Comparison of ENCODE assay signal across 8 cellular contexts in genomic region chr11:2166091-2166851, GRCh38. TPM values are rescaled to one million over a fixed set of nuclear protein-coding genes. Genes with fewer than 3 reads are reported as not detected.
DNase-seq lines count a peak whose midpoint lies in the region; FAIRE-seq and TF ChIP-seq lines count a peak whose summit lies in the region.

No MANE protein-coding gene starts in this region.

- no peaks in the 10 kb centered on the region for H3K27me3 ChIP-seq in ACC112 (ENCODE audit: insufficient read depth, low read length)
- H3K27me3 ChIP-seq in HUES64 (ENCODE audit: insufficient read depth, low read length): peaks cover 8% of the 10 kb centered on the region
- H3K27me3 ChIP-seq in skeletal muscle satellite cell (ENCODE audit: control insufficient read depth, insufficient read depth, low read length): peaks cover 18% of the 10 kb centered on the region

- 37% methylated on average over 70 of the region's 70 CpGs for WGBS in HUES64

- H3K4me1 ChIP-seq in ACC112 (ENCODE audit: control insufficient read depth, insufficient read depth, low read length, unreplicated experiment) (no peaks in the 10 kb centered on the region), HUES64 (ENCODE audit: insufficient read depth, low read length) (no peaks in the 10 kb centered on the region), skeletal muscle satellite cell (ENCODE audit: control insufficient read depth, insufficient read depth, low read length) (no peaks in the 10 kb centered on the region)

- H2AFZ ChIP-seq in ACC112 (ENCODE audit: low read length, unreplicated experiment): peak overlapping the region; percentile 75

- peak; percentile 78 for DNase-seq in activated CD8-positive, alpha-beta memory T cell treated with anti-CD3 and anti-CD28 coated beads, Interleukin-2, amount 50 U/mL, for 48 hours
- DNase-seq in fibroblast of villous mesenchyme (ENCODE audit: low read depth) (no peak), RCC 7860 (ENCODE audit: low spot score) (no peak), NOMO-1 treated with DMSO at 0.1 percent for 48 hours (lab: John Stamatoyannopoulos, UW; ENCODE audit: unreplicated experiment) (no peak), GOT3 (lab: John Stamatoyannopoulos, UW) (no peak)

- no peaks in the 10 kb centered on the region for H3K79me2 ChIP-seq in ACC112 (ENCODE audit: control insufficient read depth, insufficient read depth, low read length, unreplicated experiment)

- H3K9me3 ChIP-seq in HUES64 (ENCODE audit: insufficient read depth, low read depth, low read length): no peaks in the 10 kb centered on the region
- H3K9me3 ChIP-seq in skeletal muscle satellite cell (replicated peaks; ENCODE audit: low read length): no peaks in the 10 kb centered on the region

- no peak for FAIRE-seq in RCC 7860 (lab: Jason Lieb, UNC)

- peak overlapping the region; percentile 71; the same call in 1 of the 2 replicates for H3K4me3 ChIP-seq in ACC112 (ENCODE audit: low read depth, low read length)
- peak overlapping the region; percentile 8; the same call in 1 of the 2 replicates for H3K4me3 ChIP-seq in HUES64 (ENCODE audit: low read length)
- no peak overlapping the region for H3K4me3 ChIP-seq in fibroblast of villous mesenchyme (ENCODE audit: low read depth, low read length)
- H3K4me3 ChIP-seq in skeletal muscle satellite cell (ENCODE audit: low read length): no peak overlapping the region

- H3K36me3 ChIP-seq in ACC112 (ENCODE audit: insufficient read depth, low read length) (no peaks in the 10 kb centered on the region), HUES64 (ENCODE audit: insufficient read depth, low read length) (no peaks in the 10 kb centered on the region), skeletal muscle satellite cell (ENCODE audit: insufficient read depth, low read length) (no peaks in the 10 kb centered on the region)

- peak overlapping the region; percentile 65 for H3K4me2 ChIP-seq in skeletal muscle satellite cell (ENCODE audit: low read length)

- peak; percentile 45 for TF ChIP-seq CTCF in fibroblast of villous mesenchyme (IDR thresholded peaks at IDR 0.05; ENCODE audit: insufficient read depth, low read depth, low read length)

- H3K27ac ChIP-seq in ACC112 (ENCODE audit: low read depth, low read length): no peak overlapping the region
- no peak overlapping the region for H3K27ac ChIP-seq in HUES64 (ENCODE audit: low read depth, low read length)

- H3K9ac ChIP-seq in HUES64 (ENCODE audit: low read depth, low read length) (peak overlapping the region; percentile 36; the same call in 1 of the 2 replicates), skeletal muscle satellite cell (ENCODE audit: low read depth, low read length) (no peak overlapping the region)

RNA-seq across cellular contexts. Expression of gene INS, which starts 5.3 kb away (rescaled TPM):
- not detected for polyA plus RNA-seq in HUES64 (2013, experiment 1 of 2)
- polyA plus RNA-seq in HUES64 (2013, experiment 2 of 2): not detected
- not detected in 2 replicates for total RNA-seq in fibroblast of villous mesenchyme
- total RNA-seq in skeletal muscle satellite cell (2012; rRNA removed): not detected in 2 replicates

RNA-seq across cellular contexts. Expression of gene TH, which starts 5.3 kb away (rescaled TPM):
- polyA plus RNA-seq in HUES64 (2013, experiment 1 of 2): 0.80 TPM
- polyA plus RNA-seq in HUES64 (2013, experiment 2 of 2): 2.9 TPM
- total RNA-seq in fibroblast of villous mesenchyme: not detected in 2 replicates
- total RNA-seq in skeletal muscle satellite cell (2012; rRNA removed): under 0.01 TPM in 1 of 2 replicates, not detected in the other

RNA-seq across cellular contexts. Expression of gene IGF2, which starts 27.1 kb away (rescaled TPM):
- 5.9 TPM for polyA plus RNA-seq in HUES64 (2013, experiment 1 of 2)
- polyA plus RNA-seq in HUES64 (2013, experiment 2 of 2): 10.9 TPM
- total RNA-seq in fibroblast of villous mesenchyme: 26.8 and 44.8 TPM in 2 replicates
- 0.76 and 8.7 TPM in 2 replicates for total RNA-seq in skeletal muscle satellite cell (2012; rRNA removed)

Comparison
In these comparisons a context has a peak if more than half of its experiments do, and no peak if none do; other contexts are left out.
1. H3K4me3 ChIP-seq: peak in ACC112 (single experiment) and HUES64 (single experiment); none in fibroblast of villous mesenchyme (single experiment) and skeletal muscle satellite cell (single experiment).